Comparison of ENCODE assay signal across 2 cellular contexts in genomic region chr19:1516395-1516753, GRCh38.
TF ChIP-seq lines count a peak whose summit lies in the region.

No MANE protein-coding gene starts in this region.

TF ChIP-seq in HEK293, 187 proteins besides CTCF, POLR2A, EP300 and RAD21:
- TF ChIP-seq SP2 (tag by site-specific recombination; IDR thresholded peaks at IDR 0.05) (peak; percentile 28; the same call in 1 of the 2 replicates), SCRT2 (tag by site-specific recombination; IDR thresholded peaks at IDR 0.05) (0 out of 2 replicates have a peak, but pooled peaks have one; percentile 18), ZNF10 (tag by site-specific recombination; IDR thresholded peaks at IDR 0.05) (peak; percentile 51; the same call in 1 of the 2 replicates), ZNF837 (tag by site-specific recombination; IDR thresholded peaks at IDR 0.05) (no peak), ZNF302 (tag by site-specific recombination; IDR thresholded peaks at IDR 0.05; ENCODE audit: low read depth) (no peak)

TF ChIP-seq in K562, 482 proteins besides CTCF, POLR2A, EP300 and RAD21 (continues in another document):
- TF ChIP-seq ASH1L (IDR thresholded peaks at IDR 0.05; ENCODE audit: borderline replicate concordance, low read depth, partially characterized antibody), result no peak
- no peak for TF ChIP-seq HNRNPUL1 (IDR thresholded peaks at IDR 0.05; ENCODE audit: low read length)
- TF ChIP-seq KDM5B (IDR thresholded peaks at IDR 0.05; ENCODE audit: insufficient replicate concordance, low read depth, low read length), result no peak
- no peak for TF ChIP-seq POLR2B (IDR thresholded peaks at IDR 0.05; ENCODE audit: low read depth, partially characterized antibody)
- no peak for TF ChIP-seq L3MBTL2 (IDR thresholded peaks at IDR 0.05)
- TF ChIP-seq ZNF511 (CRISPR knock-in tag; IDR thresholded peaks at IDR 0.05), result no peak
- no peak for TF ChIP-seq ZBTB33 (CRISPR knock-in tag; IDR thresholded peaks at IDR 0.05)
- peak; percentile 26 for TF ChIP-seq FOS (IDR thresholded peaks at IDR 0.05; ENCODE audit: extremely low read depth, insufficient read length)
- no peak for TF ChIP-seq RFX7 (CRISPR knock-in tag; IDR thresholded peaks at IDR 0.05)
- TF ChIP-seq HIVEP1 (CRISPR knock-in tag; IDR thresholded peaks at IDR 0.05), result no peak
- no peak for TF ChIP-seq ZKSCAN3 (CRISPR knock-in tag; IDR thresholded peaks at IDR 0.05)
- no peak for TF ChIP-seq TBL1XR1 (IDR thresholded peaks at IDR 0.05; ENCODE audit: low read length in 2 of 2)
- TF ChIP-seq RNF219 (CRISPR knock-in tag; IDR thresholded peaks at IDR 0.05), result no peak
- no peak for TF ChIP-seq CXXC5 (CRISPR knock-in tag; IDR thresholded peaks at IDR 0.05)
- no peak for TF ChIP-seq FOXA1 (IDR thresholded peaks at IDR 0.05; ENCODE audit: borderline replicate concordance)
- no peak for TF ChIP-seq NFRKB (IDR thresholded peaks at IDR 0.05; ENCODE audit: low read depth)
- no peak for TF ChIP-seq BRF2 (IDR thresholded peaks at IDR 0.05; ENCODE audit: borderline replicate concordance, insufficient read depth, insufficient read length)
- TF ChIP-seq NFYB (IDR thresholded peaks at IDR 0.05; ENCODE audit: extremely low read depth, insufficient read length), result peak; percentile 75
- no peak for TF ChIP-seq ZNF586 (CRISPR knock-in tag; conservative IDR thresholded peaks at IDR 0.05)
- TF ChIP-seq ATF1 (CRISPR knock-in tag; IDR thresholded peaks at IDR 0.05), result no peak
- TF ChIP-seq ATF1 (tag; IDR thresholded peaks at IDR 0.05), result no peak
- TF ChIP-seq MIER1 (IDR thresholded peaks at IDR 0.05; ENCODE audit: low read depth), result no peak
- TF ChIP-seq NUFIP1 (IDR thresholded peaks at IDR 0.05; ENCODE audit: partially characterized antibody), result no peak
- no peak for TF ChIP-seq MED1 (CRISPR knock-in tag; IDR thresholded peaks at IDR 0.05; ENCODE audit: borderline replicate concordance)
- TF ChIP-seq ZNF384 (IDR thresholded peaks at IDR 0.05; ENCODE audit: low read depth, low read length), result no peak
- no peak for TF ChIP-seq DACH1 (IDR thresholded peaks at IDR 0.05; ENCODE audit: partially characterized antibody)
- TF ChIP-seq ZNF561 (CRISPR knock-in tag; conservative IDR thresholded peaks at IDR 0.05), result no peak
- no peak for TF ChIP-seq CREB3L1 (IDR thresholded peaks at IDR 0.05; ENCODE audit: borderline replicate concordance, low read depth)
- no peak for TF ChIP-seq TFAM (CRISPR knock-in tag; conservative IDR thresholded peaks at IDR 0.05)
- no peak for TF ChIP-seq ELF4 (CRISPR knock-in tag; IDR thresholded peaks at IDR 0.05)
- peak in 1 of 2 experiments; percentile 48; a peak in 1 of 3 replicates for TF ChIP-seq CBX3 (IDR thresholded peaks at IDR 0.05; ENCODE audit: borderline replicate concordance in 1 of 2, low read length in 2 of 2)
- no peak for TF ChIP-seq SAP30 (IDR thresholded peaks at IDR 0.05; ENCODE audit: borderline replicate concordance, insufficient read depth, low read depth, low read length, poor library complexity, severe bottlenecking)
- TF ChIP-seq POLR2AphosphoS5 (IDR thresholded peaks at IDR 0.05; ENCODE audit: control insufficient read depth, insufficient read depth, low read depth, low read length), result no peak
- no peak for TF ChIP-seq SRSF9 (IDR thresholded peaks at IDR 0.05; ENCODE audit: borderline replicate concordance, low read depth, low read length)
- TF ChIP-seq TRIM28 (IDR thresholded peaks at IDR 0.05), result 0 out of 2 replicates have a peak, but pooled peaks have one; percentile 21
- TF ChIP-seq ZNF23 (CRISPR knock-in tag; IDR thresholded peaks at IDR 0.05), result no peak
- no peak for TF ChIP-seq EGR1 (conservative IDR thresholded peaks at IDR 0.05)
- no peak for TF ChIP-seq TAF9B (IDR thresholded peaks at IDR 0.05; ENCODE audit: partially characterized antibody)
- no peak for TF ChIP-seq ZNF778 (CRISPR knock-in tag; IDR thresholded peaks at IDR 0.05)
- TF ChIP-seq CEBPG (CRISPR knock-in tag; IDR thresholded peaks at IDR 0.05), result peak; percentile 65
- no peak for TF ChIP-seq CEBPG (tag; conservative IDR thresholded peaks at IDR 0.05 in 1 of 2, IDR thresholded peaks at IDR 0.05 in 1 of 2)
- no peak for TF ChIP-seq RBM22 (IDR thresholded peaks at IDR 0.05; ENCODE audit: low read depth, low read length, poor library complexity, severe bottlenecking)
- no peak for TF ChIP-seq NR4A1 (CRISPR knock-in tag; IDR thresholded peaks at IDR 0.05)
- no peak for TF ChIP-seq NR4A1 (tag; IDR thresholded peaks at IDR 0.05)
- no peak for TF ChIP-seq ZNF398 (CRISPR knock-in tag; IDR thresholded peaks at IDR 0.05)
- 0 out of 2 replicates have a peak, but pooled peaks have one; percentile 24 for TF ChIP-seq CEBPB (tag; IDR thresholded peaks at IDR 0.05)
- no peak for TF ChIP-seq SAFB (IDR thresholded peaks at IDR 0.05; ENCODE audit: borderline replicate concordance, low read depth, low read length)
- no peak for TF ChIP-seq MCM7 (IDR thresholded peaks at IDR 0.05)
- TF ChIP-seq ZNF165 (CRISPR knock-in tag; IDR thresholded peaks at IDR 0.05; ENCODE audit: borderline replicate concordance), result no peak
- no peak for TF ChIP-seq C11orf30 (IDR thresholded peaks at IDR 0.05; ENCODE audit: low read depth)
- no peak for TF ChIP-seq ZBTB12 (CRISPR knock-in tag; IDR thresholded peaks at IDR 0.05)
- peak; percentile 79 for TF ChIP-seq RAD51 (IDR thresholded peaks at IDR 0.05; ENCODE audit: borderline replicate concordance, low read depth)
- TF ChIP-seq ETS2 (tag; IDR thresholded peaks at IDR 0.05; ENCODE audit: borderline replicate concordance, poor library complexity, severe bottlenecking), result no peak
- TF ChIP-seq ATF3 (IDR thresholded peaks at IDR 0.05), result peak; percentile 73
- no peak for TF ChIP-seq ATF3 (CRISPR knock-in tag; conservative IDR thresholded peaks at IDR 0.05)
- TF ChIP-seq IRF9 (tag; IDR thresholded peaks at IDR 0.05), result no peak
- TF ChIP-seq DMBX1 (CRISPR knock-in tag; IDR thresholded peaks at IDR 0.05; ENCODE audit: borderline replicate concordance), result no peak
- TF ChIP-seq SMAD3 (CRISPR knock-in tag; conservative IDR thresholded peaks at IDR 0.05), result no peak
- no peak for TF ChIP-seq GMEB1 (CRISPR knock-in tag; IDR thresholded peaks at IDR 0.05)
- no peak for TF ChIP-seq MEIS2 (IDR thresholded peaks at IDR 0.05; ENCODE audit: partially characterized antibody)
- no peak for TF ChIP-seq SMAD2 (IDR thresholded peaks at IDR 0.05; ENCODE audit: low read depth, low read length)
- TF ChIP-seq BHLHE40 (IDR thresholded peaks at IDR 0.05; ENCODE audit: low read length), result no peak
- TF ChIP-seq NCOA6 (IDR thresholded peaks at IDR 0.05), result no peak
